ENCODE assay signal across 8 cellular contexts in genomic region chr2:84515788-84516187, GRCh38. TPM values are rescaled to one million over a fixed set of nuclear protein-coding genes. Genes with fewer than 3 reads are reported as not detected.
A peak's percentile ranks its signal among the peaks of the same experiment; 100 is the strongest.
DNase-seq lines count a peak whose midpoint lies in the region; ATAC-seq and TF ChIP-seq lines count a peak whose summit lies in the region.

No MANE protein-coding gene starts in this region.

- H3K4me3 Mint-ChIP-seq in naive B cell, result peak overlapping the region; percentile 66 to 89 (median 86)

- no peak for TF ChIP-seq CTCF in heart right ventricle (IDR thresholded peaks at IDR 0.05)
- no peak for TF ChIP-seq CTCF in coronary artery (IDR thresholded peaks at IDR 0.05)

- peaks cover 12 to 45% (median 38%) of the 10 kb centered on the region in 3 donors for H3K27me3 Mint-ChIP-seq in naive B cell

- peaks cover 0 to 9% (median 4%) of the 10 kb centered on the region in 9 donors for H3K4me1 ChIP-seq in heart right ventricle

- H3K9me3 ChIP-seq in heart right ventricle, result peaks cover 0 to 11% (median 0%) of the 10 kb centered on the region in 11 donors

- H3K36me3 ChIP-seq in heart right ventricle (no peaks in the 10 kb centered on the region), H7 (replicated peaks; ENCODE audit: control insufficient read depth, insufficient read depth, low read length) (no peaks in the 10 kb centered on the region)

- ATAC-seq in heart right ventricle, result peak in 3 of 8 donors; percentile 4 to 14 (median 7)
- no peak for ATAC-seq in naive B cell (ENCODE audit: low read depth in 2 of 2)
- no peak for ATAC-seq in GM19351 (IDR thresholded peaks at IDR 0.05; ENCODE audit: unreplicated experiment)

- H3K27ac ChIP-seq in heart right ventricle (peak overlapping the region in 2 of 10 donors; percentile 11 to 20), coronary artery (peak overlapping the region in 1 of 2 donors; percentile 40)

- H3K27me3 ChIP-seq in heart right ventricle (peaks cover 0 to 4% (median 0%) of the 10 kb centered on the region in 7 donors), H7 (ENCODE audit: control insufficient read depth, insufficient read depth, low read length) (no peaks in the 10 kb centered on the region; the same call in 1 of the 2 replicates)

- H3K4me1 Mint-ChIP-seq in naive B cell, result peaks cover 7 to 12% (median 11%) of the 10 kb centered on the region in 3 donors

- H3K4me3 ChIP-seq in heart right ventricle (peak overlapping the region in 9 of 10 donors; percentile 31 to 59 (median 55)), coronary artery (peak overlapping the region; percentile 69), H7 (ENCODE audit: insufficient read depth, low read depth, low read length) (no peak overlapping the region)

- peaks cover 3 to 12% (median 4%) of the 10 kb centered on the region in 7 donors for H3K9me3 Mint-ChIP-seq in naive B cell

- 54 to 60% methylated on average over 9 of the region's 9 CpGs for WGBS in heart right ventricle, 2 donors

- H3K27ac Mint-ChIP-seq in naive B cell, result peak overlapping the region in 5 of 6 donors; percentile 26 to 97 (median 90)

- H3K36me3 Mint-ChIP-seq in naive B cell, result peaks cover 5 to 7% of the 10 kb centered on the region in 2 donors

- intact Hi-C loops in heart right ventricle (cut with DNase I) (no loop called here), cardiac septum (cut with DNase I) (no loop called here)

- no peak for DNase-seq in heart right ventricle
- DNase-seq in cardiac septum (ENCODE audit: low spot score), result no peak
- no peak for DNase-seq in coronary artery (ENCODE audit: low spot score)
- DNase-seq in naive B cell, result no peak
- no peak for DNase-seq in stimulated activated CD4-positive, alpha-beta T cell treated with anti-CD3 and anti-CD28 coated beads, Interleukin-15, amount 100 ng/mL, for 24 hours
- no peak for DNase-seq in H4 (ENCODE audit: low spot score)
- no peak for DNase-seq in H7

RNA-seq across cellular contexts. Expression of gene DNAH6, which starts 0.5 kb away (rescaled TPM):
- total RNA-seq in heart right ventricle (under 1 TPM in 9 of 10 donors, not detected in 1; 0.08 to 0.49 (median 0.25) TPM), cardiac septum (0.22 TPM)
- polyA plus RNA-seq in heart right ventricle (under 1 TPM; 0.03 to 0.07 TPM), naive B cell (ENCODE audit: low read depth in 6 of 6) (under 1 TPM in 4 of 6 donors, not detected in 2; 0.23 to 0.69 (median 0.60) TPM)
- total RNA-seq in H4 (2014; rRNA removed; shearing (Covaris generic)), result 0.02 TPM in 1 of 2 replicates, not detected in the other
- 0.04 and 0.10 TPM in 2 replicates for total RNA-seq in H7 (2014; rRNA removed; shearing (Covaris generic))

RNA-seq across cellular contexts. Expression of gene SUCLG1, which starts 56.7 kb away (rescaled TPM):
- 100 to 1,000 TPM; 195 to 330 (median 291) TPM for total RNA-seq in heart right ventricle
- 100 to 1,000 TPM; 216 to 250 TPM for polyA plus RNA-seq in heart right ventricle
- 216 TPM for total RNA-seq in cardiac septum
- polyA plus RNA-seq in naive B cell (ENCODE audit: low read depth in 6 of 6), result 10 to 100 TPM; 57.9 to 85.9 (median 64.0) TPM
- total RNA-seq in H4 (2014; rRNA removed; shearing (Covaris generic)), result 86.6 and 91.8 TPM in 2 replicates
- 75.0 and 76.4 TPM in 2 replicates for total RNA-seq in H7 (2014; rRNA removed; shearing (Covaris generic))
